ENCODE assay signal across 2 cellular contexts in the genomic region with DNA sequence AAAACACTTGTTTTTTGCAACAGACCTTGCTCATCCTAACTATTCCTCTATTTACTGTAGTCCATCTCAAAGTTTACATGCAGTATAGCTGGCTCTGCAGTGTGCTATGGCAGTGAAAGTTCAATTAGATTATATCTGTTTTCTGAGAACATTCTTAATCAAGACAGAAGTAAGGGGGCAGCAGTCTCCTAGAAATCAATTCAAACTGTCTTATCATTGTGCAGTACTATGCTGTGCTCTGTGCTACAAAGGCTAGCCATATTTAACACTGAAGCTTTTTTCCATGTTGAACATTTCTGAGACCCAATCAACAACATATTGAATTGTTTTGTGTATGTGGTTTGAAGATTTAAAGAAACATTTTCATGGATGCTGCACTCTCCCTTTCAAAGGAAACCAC.
A peak's percentile ranks its signal among the peaks of the same experiment; 100 is the strongest.
TF ChIP-seq lines count a peak whose summit lies in the region.

No MANE protein-coding gene starts in this region.

TF ChIP-seq in GM23338, 12 proteins besides CTCF, POLR2A, EP300 and RAD21 (continued from another document):
- TF ChIP-seq, protein P1, sequence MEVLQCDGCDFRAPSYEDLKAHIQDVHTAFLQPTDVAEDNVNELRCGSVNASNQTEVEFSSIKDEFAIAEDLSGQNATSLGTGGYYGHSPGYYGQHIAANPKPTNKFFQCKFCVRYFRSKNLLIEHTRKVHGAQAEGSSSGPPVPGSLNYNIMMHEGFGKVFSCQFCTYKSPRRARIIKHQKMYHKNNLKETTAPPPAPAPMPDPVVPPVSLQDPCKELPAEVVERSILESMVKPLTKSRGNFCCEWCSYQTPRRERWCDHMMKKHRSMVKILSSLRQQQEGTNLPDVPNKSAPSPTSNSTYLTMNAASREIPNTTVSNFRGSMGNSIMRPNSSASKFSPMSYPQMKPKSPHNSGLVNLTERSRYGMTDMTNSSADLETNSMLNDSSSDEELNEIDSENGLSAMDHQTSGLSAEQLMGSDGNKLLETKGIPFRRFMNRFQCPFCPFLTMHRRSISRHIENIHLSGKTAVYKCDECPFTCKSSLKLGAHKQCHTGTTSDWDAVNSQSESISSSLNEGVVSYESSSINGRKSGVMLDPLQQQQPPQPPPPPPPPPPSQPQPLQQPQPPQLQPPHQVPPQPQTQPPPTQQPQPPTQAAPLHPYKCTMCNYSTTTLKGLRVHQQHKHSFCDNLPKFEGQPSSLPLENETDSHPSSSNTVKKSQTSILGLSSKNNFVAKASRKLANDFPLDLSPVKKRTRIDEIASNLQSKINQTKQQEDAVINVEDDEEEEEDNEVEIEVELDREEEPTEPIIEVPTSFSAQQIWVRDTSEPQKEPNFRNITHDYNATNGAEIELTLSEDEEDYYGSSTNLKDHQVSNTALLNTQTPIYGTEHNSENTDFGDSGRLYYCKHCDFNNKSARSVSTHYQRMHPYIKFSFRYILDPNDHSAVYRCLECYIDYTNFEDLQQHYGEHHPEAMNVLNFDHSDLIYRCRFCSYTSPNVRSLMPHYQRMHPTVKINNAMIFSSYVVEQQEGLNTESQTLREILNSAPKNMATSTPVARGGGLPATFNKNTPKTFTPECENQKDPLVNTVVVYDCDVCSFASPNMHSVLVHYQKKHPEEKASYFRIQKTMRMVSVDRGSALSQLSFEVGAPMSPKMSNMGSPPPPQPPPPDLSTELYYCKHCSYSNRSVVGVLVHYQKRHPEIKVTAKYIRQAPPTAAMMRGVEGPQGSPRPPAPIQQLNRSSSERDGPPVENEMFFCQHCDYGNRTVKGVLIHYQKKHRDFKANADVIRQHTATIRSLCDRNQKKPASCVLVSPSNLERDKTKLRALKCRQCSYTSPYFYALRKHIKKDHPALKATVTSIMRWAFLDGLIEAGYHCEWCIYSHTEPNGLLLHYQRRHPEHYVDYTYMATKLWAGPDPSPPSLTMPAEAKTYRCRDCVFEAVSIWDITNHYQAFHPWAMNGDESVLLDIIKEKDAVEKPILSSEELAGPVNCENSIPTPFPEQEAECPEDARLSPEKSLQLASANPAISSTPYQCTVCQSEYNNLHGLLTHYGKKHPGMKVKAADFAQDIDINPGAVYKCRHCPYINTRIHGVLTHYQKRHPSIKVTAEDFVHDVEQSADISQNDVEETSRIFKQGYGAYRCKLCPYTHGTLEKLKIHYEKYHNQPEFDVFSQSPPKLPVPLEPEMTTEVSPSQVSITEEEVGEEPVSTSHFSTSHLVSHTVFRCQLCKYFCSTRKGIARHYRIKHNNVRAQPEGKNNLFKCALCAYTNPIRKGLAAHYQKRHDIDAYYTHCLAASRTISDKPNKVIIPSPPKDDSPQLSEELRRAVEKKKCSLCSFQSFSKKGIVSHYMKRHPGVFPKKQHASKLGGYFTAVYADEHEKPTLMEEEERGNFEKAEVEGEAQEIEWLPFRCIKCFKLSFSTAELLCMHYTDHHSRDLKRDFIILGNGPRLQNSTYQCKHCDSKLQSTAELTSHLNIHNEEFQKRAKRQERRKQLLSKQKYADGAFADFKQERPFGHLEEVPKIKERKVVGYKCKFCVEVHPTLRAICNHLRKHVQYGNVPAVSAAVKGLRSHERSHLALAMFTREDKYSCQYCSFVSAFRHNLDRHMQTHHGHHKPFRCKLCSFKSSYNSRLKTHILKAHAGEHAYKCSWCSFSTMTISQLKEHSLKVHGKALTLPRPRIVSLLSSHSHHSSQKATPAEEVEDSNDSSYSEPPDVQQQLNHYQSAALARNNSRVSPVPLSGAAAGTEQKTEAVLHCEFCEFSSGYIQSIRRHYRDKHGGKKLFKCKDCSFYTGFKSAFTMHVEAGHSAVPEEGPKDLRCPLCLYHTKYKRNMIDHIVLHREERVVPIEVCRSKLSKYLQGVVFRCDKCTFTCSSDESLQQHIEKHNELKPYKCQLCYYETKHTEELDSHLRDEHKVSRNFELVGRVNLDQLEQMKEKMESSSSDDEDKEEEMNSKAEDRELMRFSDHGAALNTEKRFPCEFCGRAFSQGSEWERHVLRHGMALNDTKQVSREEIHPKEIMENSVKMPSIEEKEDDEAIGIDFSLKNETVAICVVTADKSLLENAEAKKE (CRISPR knock-in tag; IDR thresholded peaks at IDR 0.05): no peak
- TF ChIP-seq EZH2phosphoT487 (IDR thresholded peaks at IDR 0.05; ENCODE audit: unreplicated experiment) (no peak), ZNF114 (CRISPR knock-in tag; IDR thresholded peaks at IDR 0.05) (no peak), JUNB (IDR thresholded peaks at IDR 0.05; ENCODE audit: unreplicated experiment) (no peak), CREB1 (CRISPR knock-in tag; IDR thresholded peaks at IDR 0.05; ENCODE audit: low read depth) (no peak), NANOG (IDR thresholded peaks at IDR 0.05; ENCODE audit: borderline replicate concordance) (no peak), STAT1 (IDR thresholded peaks at IDR 0.05; ENCODE audit: unreplicated experiment) (no peak)
- TF ChIP-seq, protein P2, sequence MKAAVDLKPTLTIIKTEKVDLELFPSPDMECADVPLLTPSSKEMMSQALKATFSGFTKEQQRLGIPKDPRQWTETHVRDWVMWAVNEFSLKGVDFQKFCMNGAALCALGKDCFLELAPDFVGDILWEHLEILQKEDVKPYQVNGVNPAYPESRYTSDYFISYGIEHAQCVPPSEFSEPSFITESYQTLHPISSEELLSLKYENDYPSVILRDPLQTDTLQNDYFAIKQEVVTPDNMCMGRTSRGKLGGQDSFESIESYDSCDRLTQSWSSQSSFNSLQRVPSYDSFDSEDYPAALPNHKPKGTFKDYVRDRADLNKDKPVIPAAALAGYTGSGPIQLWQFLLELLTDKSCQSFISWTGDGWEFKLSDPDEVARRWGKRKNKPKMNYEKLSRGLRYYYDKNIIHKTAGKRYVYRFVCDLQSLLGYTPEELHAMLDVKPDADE (IDR thresholded peaks at IDR 0.05): no peak
- TF ChIP-seq, protein P3, sequence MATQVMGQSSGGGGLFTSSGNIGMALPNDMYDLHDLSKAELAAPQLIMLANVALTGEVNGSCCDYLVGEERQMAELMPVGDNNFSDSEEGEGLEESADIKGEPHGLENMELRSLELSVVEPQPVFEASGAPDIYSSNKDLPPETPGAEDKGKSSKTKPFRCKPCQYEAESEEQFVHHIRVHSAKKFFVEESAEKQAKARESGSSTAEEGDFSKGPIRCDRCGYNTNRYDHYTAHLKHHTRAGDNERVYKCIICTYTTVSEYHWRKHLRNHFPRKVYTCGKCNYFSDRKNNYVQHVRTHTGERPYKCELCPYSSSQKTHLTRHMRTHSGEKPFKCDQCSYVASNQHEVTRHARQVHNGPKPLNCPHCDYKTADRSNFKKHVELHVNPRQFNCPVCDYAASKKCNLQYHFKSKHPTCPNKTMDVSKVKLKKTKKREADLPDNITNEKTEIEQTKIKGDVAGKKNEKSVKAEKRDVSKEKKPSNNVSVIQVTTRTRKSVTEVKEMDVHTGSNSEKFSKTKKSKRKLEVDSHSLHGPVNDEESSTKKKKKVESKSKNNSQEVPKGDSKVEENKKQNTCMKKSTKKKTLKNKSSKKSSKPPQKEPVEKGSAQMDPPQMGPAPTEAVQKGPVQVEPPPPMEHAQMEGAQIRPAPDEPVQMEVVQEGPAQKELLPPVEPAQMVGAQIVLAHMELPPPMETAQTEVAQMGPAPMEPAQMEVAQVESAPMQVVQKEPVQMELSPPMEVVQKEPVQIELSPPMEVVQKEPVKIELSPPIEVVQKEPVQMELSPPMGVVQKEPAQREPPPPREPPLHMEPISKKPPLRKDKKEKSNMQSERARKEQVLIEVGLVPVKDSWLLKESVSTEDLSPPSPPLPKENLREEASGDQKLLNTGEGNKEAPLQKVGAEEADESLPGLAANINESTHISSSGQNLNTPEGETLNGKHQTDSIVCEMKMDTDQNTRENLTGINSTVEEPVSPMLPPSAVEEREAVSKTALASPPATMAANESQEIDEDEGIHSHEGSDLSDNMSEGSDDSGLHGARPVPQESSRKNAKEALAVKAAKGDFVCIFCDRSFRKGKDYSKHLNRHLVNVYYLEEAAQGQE (IDR thresholded peaks at IDR 0.05; ENCODE audit: unreplicated experiment): no peak

TF ChIP-seq in neural cell, 6 proteins besides CTCF, POLR2A, EP300 and RAD21:
- TF ChIP-seq, protein P3 (IDR thresholded peaks at IDR 0.05; ENCODE audit: borderline replicate concordance): no peak
- peak; percentile 31 for TF ChIP-seq SMC3 (conservative IDR thresholded peaks at IDR 0.05; ENCODE audit: poor library complexity)
TF ChIP-seq in neural cell: peak in this region for 1.
